Comparison of ENCODE assay signal across 13 cellular contexts in genomic region chr18:77206676-77207370, GRCh38. TPM values are rescaled to one million over a fixed set of nuclear protein-coding genes. Genes with fewer than 3 reads are reported as not detected.
DNase-seq lines count a peak whose midpoint lies in the region; ATAC-seq lines count a peak whose summit lies in the region.
"Had no signal": no experiment of that assay in that cellular context is flagged by ENCODE, and none has a peak within 500 bp of the region (broad histone marks: within the 10 kb centered on the region; RNA-seq: fewer than 3 reads in every experiment).

No MANE protein-coding gene starts in this region.

- DNase-seq in ELR (ENCODE audit: low read depth): peak; percentile 74
- DNase-seq in adipocyte (ENCODE audit: low read depth): no peak
- DNase-seq in left ventricle myocardium superior: peak; percentile 70
- DNase-seq in medulla oblongata (ENCODE audit: extremely low spot score): no peak
- no peak for DNase-seq in activated naive CD4-positive, alpha-beta T cell treated with anti-CD3 and anti-CD28 coated beads, Interleukin-2, amount 50 U/mL, for 72 hours (ENCODE audit: low spot score in 2 of 2)

- intact Hi-C loops in left ventricle myocardium superior (cut with micrococcal nuclease): loop anchor here (10.0 kb wide), 1 partner anchor 62 kb away; no protein-coding TSS in a partner anchor

- no peaks in the 10 kb centered on the region for H3K27me3 ChIP-seq in adipocyte (replicated peaks; ENCODE audit: control insufficient read depth, insufficient read depth, low read length)
- H3K27me3 ChIP-seq in skeletal muscle satellite cell (ENCODE audit: control insufficient read depth, insufficient read depth, low read length): no peaks in the 10 kb centered on the region

- peaks cover 58% of the 10 kb centered on the region for H3K4me1 ChIP-seq in adipocyte (ENCODE audit: control insufficient read depth, insufficient read depth, low read length)
- peaks cover 41% of the 10 kb centered on the region for H3K4me1 ChIP-seq in skeletal muscle satellite cell (ENCODE audit: control insufficient read depth, insufficient read depth, low read length)

- no peaks in the 10 kb centered on the region for H3K36me3 ChIP-seq in adipocyte (ENCODE audit: control insufficient read depth, insufficient read depth, low read length, severe bottlenecking)
- no peaks in the 10 kb centered on the region for H3K36me3 ChIP-seq in skeletal muscle satellite cell (ENCODE audit: insufficient read depth, low read length)

- peak overlapping the region in 1 of 2 donors; percentile 56 for H3K27ac Mint-ChIP-seq in activated naive CD4-positive, alpha-beta T cell treated with anti-CD3 and anti-CD28 coated beads, Interleukin-2, amount 50 U/mL, for 72 hours

- H3K9me3 ChIP-seq in adipocyte (ENCODE audit: control insufficient read depth, low read length) (peaks cover 10% of the 10 kb centered on the region), skeletal muscle satellite cell (replicated peaks; ENCODE audit: low read length) (no peaks in the 10 kb centered on the region)

- peak; percentile 93 for ATAC-seq in left ventricle myocardium superior
- no peak for ATAC-seq in activated naive CD4-positive, alpha-beta T cell treated with anti-CD3 and anti-CD28 coated beads, Interleukin-2, amount 50 U/mL, for 72 hours
- no peak for ATAC-seq in GM21447 (IDR thresholded peaks at IDR 0.05; ENCODE audit: unreplicated experiment)
- ATAC-seq in HG02852 (IDR thresholded peaks at IDR 0.05; ENCODE audit: unreplicated experiment): no peak

- H3K36me3 Mint-ChIP-seq in activated naive CD4-positive, alpha-beta T cell treated with anti-CD3 and anti-CD28 coated beads, Interleukin-2, amount 50 U/mL, for 72 hours: no peaks in the 10 kb centered on the region

- H3K4me3 ChIP-seq in adipocyte (ENCODE audit: low read length) (peak overlapping the region; percentile 42), skeletal muscle satellite cell (ENCODE audit: low read length) (peak overlapping the region; percentile 3)

- H3K4me2 ChIP-seq in skeletal muscle satellite cell (ENCODE audit: low read length): peak overlapping the region; percentile 75

- H3K9ac ChIP-seq in adipocyte (ENCODE audit: low read length) (peak overlapping the region; percentile 81), skeletal muscle satellite cell (ENCODE audit: low read depth, low read length) (peak overlapping the region; percentile 53)

- H3K9me3 Mint-ChIP-seq in activated naive CD4-positive, alpha-beta T cell treated with anti-CD3 and anti-CD28 coated beads, Interleukin-2, amount 50 U/mL, for 72 hours: no peaks in the 10 kb centered on the region
- H3K9me3 Mint-ChIP-seq: T-helper 1 cell treated with Interleukin-12 subunit alpha and Interleukin-12 subunit beta and Interleukin-4 antibody, amounts not matched to agents 30 μg/mL and 1 μg/mL, for 36 hours had no signal

RNA-seq across cellular contexts. Expression of gene GALR1, which starts 42.8 kb away (rescaled TPM):
- total RNA-seq in left ventricle myocardium superior: not detected
- total RNA-seq in skeletal muscle satellite cell (2012; rRNA removed): not detected in 2 replicates
- total RNA-seq in activated naive CD4-positive, alpha-beta T cell treated with anti-CD3 and anti-CD28 coated beads, Interleukin-2, amount 50 U/mL, for 72 hours: not detected
- total RNA-seq: HepG2, lung microvascular endothelial cell, NCI-H460, ureter had no signal

Comparison
In these comparisons a context has a peak if more than half of its experiments do, and no peak if none do; other contexts are left out.
1. DNase-seq: peak in ELR (single experiment) and left ventricle myocardium superior (single experiment); none in adipocyte (single experiment), medulla oblongata (single experiment) and activated naive CD4-positive, alpha-beta T cell treated with anti-CD3 and anti-CD28 coated beads, Interleukin-2, amount 50 U/mL, for 72 hours (0 of 2).